Comparison of ENCODE assay signal across 24 cellular contexts in genomic region chr4:15516494-15516893, GRCh38.
"Had no signal": no experiment of that assay in that cellular context is flagged by ENCODE, and none has a peak within 500 bp of the region (broad histone marks: within the 10 kb centered on the region; RNA-seq: fewer than 3 reads in every experiment).

No MANE protein-coding gene starts in this region.

- DNase-seq: colonic mucosa; cortex of kidney; dermis blood vessel endothelial cell; dorsolateral prefrontal cortex; effector CD4-positive, alpha-beta T cell; effector CD8-positive, alpha-beta T cell; effector memory CD4-positive, alpha-beta T cell; effector memory CD8-positive, alpha-beta T cell; endodermal cell; erythroblast; esophagus squamous epithelium; foreskin fibroblast; foreskin keratinocyte; foreskin melanocyte; gastrocnemius medialis; glutamatergic neuron; head of caudate nucleus; heart left ventricle; heart right ventricle had no signal

- H3K27me3 Mint-ChIP-seq: dendritic cell treated with granulocyte-macrophage colony-stimulating factor and Interleukin-4, amounts not matched to agents 40 ng/mL and 50 ng/mL, for 4 days; effector memory CD8-positive, alpha-beta T cell had no signal

- H3K4me3 Mint-ChIP-seq: dendritic cell treated with granulocyte-macrophage colony-stimulating factor and Interleukin-4, amounts not matched to agents 40 ng/mL and 50 ng/mL, for 4 days; effector memory CD8-positive, alpha-beta T cell; endodermal cell had no signal

- H3K27ac ChIP-seq: colonic mucosa, coronary artery, epithelial cell of prostate, esophagus muscularis mucosa, esophagus squamous epithelium, foreskin keratinocyte, gastrocnemius medialis, gastroesophageal sphincter, heart left ventricle, heart right ventricle had no signal

- H3K4me1 ChIP-seq: colonic mucosa, esophagus muscularis mucosa, esophagus squamous epithelium, foreskin keratinocyte, gastrocnemius medialis, heart left ventricle, heart right ventricle had no signal

- H3K4me3 ChIP-seq: colonic mucosa, coronary artery, dorsolateral prefrontal cortex, esophagus muscularis mucosa, esophagus squamous epithelium, gastrocnemius medialis, gastroesophageal sphincter, heart left ventricle, heart right ventricle had no signal

- H3K27me3 ChIP-seq: colonic mucosa, dorsolateral prefrontal cortex, esophagus muscularis mucosa, esophagus squamous epithelium, foreskin keratinocyte, gastrocnemius medialis, gastroesophageal sphincter, heart left ventricle, heart right ventricle had no signal

- H3K4me1 Mint-ChIP-seq: endodermal cell had no signal

- H3K9me3 ChIP-seq: colonic mucosa, esophagus muscularis mucosa, esophagus squamous epithelium, gastrocnemius medialis, gastroesophageal sphincter, heart right ventricle had no signal

- H3K36me3 ChIP-seq: colonic mucosa, gastrocnemius medialis had no signal

- H3K27ac Mint-ChIP-seq: dendritic cell treated with granulocyte-macrophage colony-stimulating factor and Interleukin-4, amounts not matched to agents 40 ng/mL and 50 ng/mL, for 4 days; effector memory CD8-positive, alpha-beta T cell; endodermal cell had no signal
